9 cellular contexts compared by ENCODE assay signal in the genomic region with DNA sequence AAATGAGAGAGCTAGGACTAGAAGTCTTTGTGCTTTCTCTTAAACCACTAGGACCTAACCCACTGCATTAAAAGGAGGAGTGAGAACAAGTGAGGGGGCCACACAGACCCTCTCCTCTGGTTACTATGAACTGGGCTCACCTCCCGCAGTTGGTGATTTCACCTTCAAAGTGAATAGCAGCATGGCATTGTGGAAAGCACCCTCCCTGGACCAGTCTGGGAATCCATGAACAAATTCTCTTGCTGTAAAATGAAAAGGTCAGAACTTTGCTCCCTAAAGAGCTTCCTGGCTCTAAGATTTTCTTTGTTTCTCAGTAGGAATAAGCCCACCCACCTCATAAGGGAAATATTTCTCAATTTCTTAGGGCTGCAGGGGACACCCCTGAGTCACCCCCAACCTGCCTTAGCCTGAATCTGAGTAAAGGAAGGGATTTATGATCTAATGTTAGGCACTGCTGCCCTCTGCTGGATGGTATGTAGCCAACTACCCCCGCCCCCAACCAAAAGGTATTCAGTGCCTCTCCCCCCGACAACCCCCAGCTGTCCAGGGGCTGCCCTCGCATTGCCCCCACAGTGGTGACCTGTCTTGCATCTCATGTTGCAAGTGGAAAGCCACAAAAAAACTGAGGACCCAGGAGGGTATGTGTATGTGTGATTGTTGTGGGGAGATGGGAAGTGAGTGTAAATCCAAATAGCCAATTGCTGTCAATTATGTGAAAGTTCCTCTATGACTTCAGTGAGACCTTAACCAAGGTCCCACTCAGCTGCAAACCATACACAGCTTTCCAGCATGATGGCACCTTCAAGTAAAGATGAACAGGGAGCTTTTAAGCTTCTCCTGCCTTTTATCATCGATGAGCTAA.
DNase-seq lines count a peak whose midpoint lies in the region; ATAC-seq and TF ChIP-seq lines count a peak whose summit lies in the region.
"Had no signal": no experiment of that assay in that cellular context is flagged by ENCODE, and none has a peak within 500 bp of the region (broad histone marks: within the 10 kb centered on the region; RNA-seq: fewer than 3 reads in every experiment).

No MANE protein-coding gene starts in this region.

- no peak overlapping the region for H3K4me3 ChIP-seq in adipocyte (ENCODE audit: low read length)
- no peak overlapping the region for H3K4me3 ChIP-seq in right cardiac atrium (ENCODE audit: low read length)
- no peak overlapping the region for H3K4me3 ChIP-seq in gastrocnemius medialis
- H3K4me3 ChIP-seq: skin epidermis had no signal

- no peak for TF ChIP-seq POLR2A in gastrocnemius medialis (IDR thresholded peaks at IDR 0.05)

- ATAC-seq in GM18868 (IDR thresholded peaks at IDR 0.05; ENCODE audit: unreplicated experiment) (peak; percentile 51), right cardiac atrium (peak; percentile 69 to 85), gastrocnemius medialis (peak; percentile 74 to 85)

- in situ Hi-C loops in gastrocnemius medialis (cut with MboI; ENCODE audit: low sequenced_read_pairs in 4 of 4): loop anchor here (5.0 to 25.0 kb wide), 6 partner anchors 107 to 1247 kb away; no protein-coding TSS in a partner anchor

- H3K9ac ChIP-seq in adipocyte (ENCODE audit: low read length): no peak overlapping the region

- intact Hi-C loops in right cardiac atrium (cut with DNase I) (loop anchor here in 2 of 4 donors (5.0 to 10.0 kb wide), 2 partner anchors 110 to 1762 kb away; no protein-coding TSS in a partner anchor), gastrocnemius medialis (cut with DNase I; ENCODE audit: low total_unique reads) (loop anchor here (1.0 to 10.0 kb wide), 6 partner anchors 62 to 1760 kb away; partner anchors contain the start of gene SETBP1)

- TF ChIP-seq CTCF in LNCAP (IDR thresholded peaks at IDR 0.05) (peak; percentile 74; the same call in 1 of the 2 replicates), gastrocnemius medialis (IDR thresholded peaks at IDR 0.05 in 4 of 5, conservative IDR thresholded peaks at IDR 0.05 in 1 of 5) (peak; percentile 71 to 87 (median 79))

- WGBS in right cardiac atrium: 43% methylated on average over 5 of the region's 5 CpGs

- H3K27me3 ChIP-seq in adipocyte (replicated peaks; ENCODE audit: control insufficient read depth, insufficient read depth, low read length) (peaks cover 3% of the 10 kb centered on the region), right cardiac atrium (ENCODE audit: control insufficient read depth, insufficient read depth) (no peaks in the 10 kb centered on the region), gastrocnemius medialis (no peaks in the 10 kb centered on the region)

- no peak overlapping the region for H3K27ac ChIP-seq in right cardiac atrium (ENCODE audit: low read length)
- H3K27ac ChIP-seq in gastrocnemius medialis: peak overlapping the region in 1 of 4 donors; percentile 18

- H3K36me3 ChIP-seq in adipocyte (ENCODE audit: control insufficient read depth, insufficient read depth, low read length, severe bottlenecking) (no peaks in the 10 kb centered on the region), gastrocnemius medialis (no peaks in the 10 kb centered on the region)

- peaks cover 5% of the 10 kb centered on the region for H3K4me1 ChIP-seq in adipocyte (ENCODE audit: control insufficient read depth, insufficient read depth, low read length)
- no peaks in the 10 kb centered on the region for H3K4me1 ChIP-seq in right cardiac atrium (ENCODE audit: control insufficient read depth, insufficient read depth, low read length)
- H3K4me1 ChIP-seq in gastrocnemius medialis: peaks cover 9 to 22% of the 10 kb centered on the region in 2 donors

- H3K9me3 ChIP-seq in adipocyte (ENCODE audit: control insufficient read depth, low read length): no peaks in the 10 kb centered on the region
- no peaks in the 10 kb centered on the region for H3K9me3 ChIP-seq in right cardiac atrium (ENCODE audit: control insufficient read depth, low read length)
- no peaks in the 10 kb centered on the region for H3K9me3 ChIP-seq in gastrocnemius medialis

- DNase-seq in Ammon's horn (ENCODE audit: low spot score) (peak; percentile 83), RPMI7951 (ENCODE audit: low read depth) (peak; percentile 47), adipocyte (ENCODE audit: low read depth) (peak; percentile 68), right cardiac atrium (peak; percentile 41 to 73 (median 64)), gastrocnemius medialis (peak; percentile 25 to 51), cortex of kidney (lab: John Stamatoyannopoulos, UW) (no peak)
